1 cellular context compared by ENCODE assay signal in genomic region chr13:35856721-35857346, GRCh38.
TF ChIP-seq lines count a peak whose summit lies in the region.

No MANE protein-coding gene starts in this region.

TF ChIP-seq in IMR-90, 13 proteins besides CTCF, POLR2A, EP300 and RAD21:
- no peak for TF ChIP-seq SMC3 (IDR thresholded peaks at IDR 0.05; ENCODE audit: low read depth, low read length)
- TF ChIP-seq NFE2L2 (IDR thresholded peaks at IDR 0.05; ENCODE audit: low read depth, low read length), result no peak
- no peak for TF ChIP-seq MAZ (IDR thresholded peaks at IDR 0.05; ENCODE audit: borderline replicate concordance, low read depth, low read length)
- TF ChIP-seq, protein P1, sequence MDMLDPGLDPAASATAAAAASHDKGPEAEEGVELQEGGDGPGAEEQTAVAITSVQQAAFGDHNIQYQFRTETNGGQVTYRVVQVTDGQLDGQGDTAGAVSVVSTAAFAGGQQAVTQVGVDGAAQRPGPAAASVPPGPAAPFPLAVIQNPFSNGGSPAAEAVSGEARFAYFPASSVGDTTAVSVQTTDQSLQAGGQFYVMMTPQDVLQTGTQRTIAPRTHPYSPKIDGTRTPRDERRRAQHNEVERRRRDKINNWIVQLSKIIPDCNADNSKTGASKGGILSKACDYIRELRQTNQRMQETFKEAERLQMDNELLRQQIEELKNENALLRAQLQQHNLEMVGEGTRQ (IDR thresholded peaks at IDR 0.05; ENCODE audit: low read depth, low read length), result no peak
- no peak for TF ChIP-seq BHLHE40 (IDR thresholded peaks at IDR 0.05; ENCODE audit: low read depth, low read length)
- no peak for TF ChIP-seq RCOR1 (IDR thresholded peaks at IDR 0.05; ENCODE audit: insufficient replicate concordance, low read length)
